8 cellular contexts compared by ENCODE assay signal in the genomic region with DNA sequence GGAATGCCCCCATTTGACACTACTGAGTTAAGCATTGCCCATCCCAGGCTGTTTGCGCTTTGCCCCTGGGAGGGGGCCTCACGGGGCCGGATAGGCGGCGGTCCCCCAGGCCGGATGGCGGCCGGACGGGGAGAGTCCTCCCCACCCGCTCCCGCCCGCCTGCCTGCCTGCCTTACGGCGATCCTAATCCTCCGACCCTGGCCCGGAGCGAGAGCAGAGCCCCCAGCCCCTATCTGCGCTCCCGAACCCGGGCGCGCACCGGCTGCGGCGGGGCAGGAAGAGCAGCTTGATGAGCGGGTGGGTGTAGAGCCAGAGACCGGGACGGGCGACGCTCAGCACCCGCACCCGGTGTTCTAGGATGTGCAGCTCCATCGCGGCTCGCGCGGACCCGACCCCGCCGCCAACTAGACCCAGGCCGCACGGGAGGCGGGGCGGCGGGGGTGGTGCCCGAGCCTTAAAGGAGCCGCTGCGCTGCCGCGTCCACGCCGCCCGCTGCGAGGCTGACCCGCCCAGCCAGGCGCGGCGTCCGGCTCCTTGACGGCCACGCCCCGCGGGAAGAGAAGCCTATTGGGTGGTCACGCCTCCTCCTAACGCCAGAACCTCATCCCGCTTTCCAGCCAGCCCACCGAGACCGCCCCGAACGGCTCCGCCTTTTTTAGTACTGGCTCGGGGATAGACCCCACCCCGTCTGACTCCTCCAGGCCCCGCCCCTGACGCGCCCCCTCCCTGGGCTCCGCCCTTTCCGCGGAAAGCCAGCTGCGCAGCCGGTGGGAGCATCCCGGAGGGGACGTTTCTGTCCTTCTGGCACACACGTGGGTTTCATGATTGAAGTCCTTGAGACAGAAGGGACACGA. TPM values are rescaled to one million over a fixed set of nuclear protein-coding genes. Genes with fewer than 3 reads are reported as not detected.
DNase-seq lines count a peak whose midpoint lies in the region; ATAC-seq, FAIRE-seq and TF ChIP-seq lines count a peak whose summit lies in the region.

A gene (minus strand): TSS at position 380 of the 854 bp plus-strand sequence. CDS start 8 bp downstream, at position 372.

- peak within 1 kb of the TSS; percentile 85 for H3K27ac Mint-ChIP-seq in T-helper 1 cell treated with Interleukin-12 subunit alpha and Interleukin-12 subunit beta and Interleukin-4 antibody, amounts not matched to agents 30 μg/mL and 1 μg/mL, for 36 hours

- peaks cover 21% of the 10 kb centered on the region for H3K4me1 ChIP-seq in prostate gland (replicated peaks)
- no peaks in the 10 kb centered on the region for H3K4me1 ChIP-seq in urinary bladder (ENCODE audit: insufficient read depth)

- ATAC-seq in HG02840 (IDR thresholded peaks at IDR 0.05; ENCODE audit: low FRiP score, unreplicated experiment) (peak; percentile 71), left ventricle myocardium superior (peak; percentile 88)

- H3K4me3 Mint-ChIP-seq in T-helper 1 cell treated with Interleukin-12 subunit alpha and Interleukin-12 subunit beta and Interleukin-4 antibody, amounts not matched to agents 30 μg/mL and 1 μg/mL, for 36 hours: peak within 1 kb of the TSS; percentile 82

- H3K27ac ChIP-seq in prostate gland (peak within 1 kb of the TSS; percentile 88 to 95), urinary bladder (ENCODE audit: low read depth) (peak within 1 kb of the TSS; percentile 84)

- peak within 1 kb of the TSS; percentile 51 to 89 for H3K4me3 ChIP-seq in prostate gland
- peak within 1 kb of the TSS; percentile 87 for H3K4me3 ChIP-seq in urinary bladder (ENCODE audit: low read depth, low read length)

- H3K9me3 Mint-ChIP-seq in T-helper 1 cell treated with Interleukin-12 subunit alpha and Interleukin-12 subunit beta and Interleukin-4 antibody, amounts not matched to agents 30 μg/mL and 1 μg/mL, for 36 hours: no peaks in the 10 kb centered on the region

- H3K9me3 ChIP-seq in prostate gland: no peaks in the 10 kb centered on the region

- FAIRE-seq in GM12891 (lab: Jason Lieb, UNC): peak; percentile 96

- H3K4me1 Mint-ChIP-seq in T-helper 1 cell treated with Interleukin-12 subunit alpha and Interleukin-12 subunit beta and Interleukin-4 antibody, amounts not matched to agents 30 μg/mL and 1 μg/mL, for 36 hours (ENCODE audit: low read depth): peaks cover 35% of the 10 kb centered on the region

- H3K27me3 Mint-ChIP-seq in T-helper 1 cell treated with Interleukin-12 subunit alpha and Interleukin-12 subunit beta and Interleukin-4 antibody, amounts not matched to agents 30 μg/mL and 1 μg/mL, for 36 hours (ENCODE audit: low read depth): no peaks in the 10 kb centered on the region

- H3K27me3 ChIP-seq in prostate gland (replicated peaks; ENCODE audit: insufficient read depth): no peaks in the 10 kb centered on the region

- intact Hi-C loops in left ventricle myocardium superior (cut with micrococcal nuclease): loop anchor here (5.0 kb wide), 1 partner anchor 98 kb away; a partner anchor contains a TSS
- intact Hi-C loops in prostate gland (cut with DNase I): loop anchor here (2.0 kb wide), 2 partner anchors 37 to 67 kb away; a partner anchor contains a TSS

- peaks cover 21% of the 10 kb centered on the region for H3K36me3 Mint-ChIP-seq in T-helper 1 cell treated with Interleukin-12 subunit alpha and Interleukin-12 subunit beta and Interleukin-4 antibody, amounts not matched to agents 30 μg/mL and 1 μg/mL, for 36 hours (ENCODE audit: low read depth)

- H3K36me3 ChIP-seq in prostate gland (peaks cover 0 to 10% of the 10 kb centered on the region in 2 donors), urinary bladder (ENCODE audit: insufficient read depth) (peaks cover 2% of the 10 kb centered on the region)

- TF ChIP-seq CTCF in prostate gland (IDR thresholded peaks at IDR 0.05): peak in 2 of 4 experiments; percentile 15 to 30

- DNase-seq in GM12891 (ENCODE audit: insufficient read length, low spot score): peak; percentile 97
- DNase-seq in NCI-H146 treated with DMSO at 0.1 percent for 48 hours (lab: John Stamatoyannopoulos, UW; ENCODE audit: unreplicated experiment): peak; percentile 84
- DNase-seq in amygdala (lab: John Stamatoyannopoulos, UW): peak; percentile 39 to 99 (median 95)
- peak; percentile 99 for DNase-seq in left ventricle myocardium superior
- DNase-seq in prostate gland (ENCODE audit: low spot score): peak; percentile 99

- TF ChIP-seq POLR2A in GM12891 (IDR thresholded peaks at IDR 0.05; ENCODE audit: low read depth, low read length): no peak
- peak; percentile 91 for TF ChIP-seq POLR2A in prostate gland (IDR thresholded peaks at IDR 0.05)

- WGBS in prostate gland: under 1% methylated on average over 61 of the region's 85 CpGs
- under 1% methylated on average over 85 of the region's 85 CpGs for WGBS in urinary bladder

TF ChIP-seq in GM12891, 5 proteins besides CTCF, POLR2A, EP300 and RAD21:
- TF ChIP-seq TAF1 (IDR thresholded peaks at IDR 0.05; ENCODE audit: low read depth, low read length): no peak
- no peak for TF ChIP-seq POU2F2 (IDR thresholded peaks at IDR 0.05; ENCODE audit: low read depth, low read length)
- TF ChIP-seq POLR2AphosphoS5 (IDR thresholded peaks at IDR 0.05; ENCODE audit: low read depth, low read length): no peak
- TF ChIP-seq PAX5 (IDR thresholded peaks at IDR 0.05; ENCODE audit: insufficient read depth, low read length, severe bottlenecking): no peak
- no peak for TF ChIP-seq SPI1 (IDR thresholded peaks at IDR 0.05; ENCODE audit: low read depth, low read length)

RNA-seq across cellular contexts. Expression of the gene that starts here (rescaled TPM):
- polyA plus RNA-seq in GM12891 (2012; ENCODE audit: low read depth, missing spikeins): 4.6 TPM
- total RNA-seq in left ventricle myocardium superior (7.6 TPM), prostate gland (10 to 100 TPM; 27.2 to 33.2 TPM), urinary bladder (7.5 TPM)
- 21.7 TPM for polyA plus RNA-seq in urinary bladder

Comparison
In these comparisons a context has a peak if more than half of its experiments do, and no peak if none do; other contexts are left out.
1. Peak in every context shown above with its lines: DNase-seq, ATAC-seq, H3K4me3 ChIP-seq and H3K27ac ChIP-seq.